In the genomic region with DNA sequence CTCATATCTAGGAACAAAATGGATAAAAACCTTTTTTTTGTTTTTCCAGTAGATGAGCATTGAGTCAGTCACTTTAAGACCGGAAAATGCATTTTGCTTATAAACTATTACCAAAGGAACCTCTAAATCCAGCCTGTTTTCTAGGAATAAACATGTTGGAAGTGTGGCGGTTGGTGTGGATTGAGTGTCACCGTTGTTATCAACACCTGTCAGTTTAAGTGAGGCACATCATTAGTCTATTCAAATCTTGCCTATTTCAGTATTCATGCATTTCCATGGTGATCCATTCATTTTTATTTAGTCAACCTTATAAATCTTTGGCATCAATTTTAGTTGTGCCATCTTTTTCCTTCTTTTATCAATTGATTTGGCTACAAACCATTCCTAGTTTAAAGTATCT, we compare ENCODE assay signal across 19 cellular contexts.
"Had no signal": no experiment of that assay in that cellular context is flagged by ENCODE, and none has a peak within 500 bp of the region (broad histone marks: within the 10 kb centered on the region; RNA-seq: fewer than 3 reads in every experiment).

No MANE protein-coding gene starts in this region.

- DNase-seq: activated gamma-delta T cell treated with Interleukin-2 at 50 U/mL for 16 hours; activated T-cell treated with anti-CD3 and anti-CD28 coated beads, Interleukin-2, amount 50 U/mL, for 1 hour; anterior cingulate cortex; body of pancreas; effector CD4-positive, alpha-beta T cell; foreskin keratinocyte; hippocampal formation; posterior cingulate gyrus; small intestine; stimulated activated CD4-positive, alpha-beta T cell treated with anti-CD3 and anti-CD28 coated beads, Interleukin-2, amount 100 ng/mL, for 24 hours; stimulated activated naive CD8-positive, alpha-beta T cell treated with anti-CD3 and anti-CD28 coated beads, Interleukin-15, amount 100 ng/mL, for 72 hours; T-helper 9 cell had no signal

- H3K36me3 Mint-ChIP-seq: memory B cell; stimulated activated effector memory CD8-positive, alpha-beta T cell treated with anti-CD3 and anti-CD28 coated beads, Interleukin-12 subunit alpha, Interleukin-12 subunit beta, amount 100 ng/mL, for 72 hours had no signal

- ATAC-seq: body of pancreas; foreskin keratinocyte; natural killer cell treated with Interleukin-12 subunit alpha and Interleukin-12 subunit beta and Interleukin-15 and Interleukin-18, amount 100 ng/mL, for 72 hours; sciatic nerve; stimulated activated effector memory CD8-positive, alpha-beta T cell treated with anti-CD3 and anti-CD28 coated beads, Interleukin-12 subunit alpha, Interleukin-12 subunit beta, amount 100 ng/mL, for 72 hours; stimulated activated naive CD8-positive, alpha-beta T cell treated with anti-CD3 and anti-CD28 coated beads, Interleukin-15, amount 100 ng/mL, for 72 hours had no signal

- H3K27ac ChIP-seq: body of pancreas, foreskin keratinocyte had no signal

- H3K4me3 ChIP-seq: body of pancreas had no signal

- H3K27ac Mint-ChIP-seq: activated naive CD4-positive, alpha-beta T cell treated with anti-CD3 and anti-CD28 coated beads, Interleukin-2, amount 50 U/mL, for 24 hours; dendritic cell treated with granulocyte-macrophage colony-stimulating factor and Interleukin-4, amounts not matched to agents 40 ng/mL and 50 ng/mL, for 4 days; memory B cell; natural killer cell treated with Interleukin-12 subunit alpha and Interleukin-12 subunit beta and Interleukin-15 and Interleukin-18, amount 100 ng/mL, for 72 hours; stimulated activated effector memory CD8-positive, alpha-beta T cell treated with anti-CD3 and anti-CD28 coated beads, Interleukin-12 subunit alpha, Interleukin-12 subunit beta, amount 100 ng/mL, for 72 hours; stimulated activated naive CD8-positive, alpha-beta T cell treated with anti-CD3 and anti-CD28 coated beads, Interleukin-15, amount 100 ng/mL, for 72 hours had no signal

- H3K4me3 Mint-ChIP-seq: dendritic cell treated with granulocyte-macrophage colony-stimulating factor and Interleukin-4, amounts not matched to agents 40 ng/mL and 50 ng/mL, for 4 days; memory B cell; natural killer cell treated with Interleukin-12 subunit alpha and Interleukin-12 subunit beta and Interleukin-15 and Interleukin-18, amount 100 ng/mL, for 72 hours; stimulated activated effector memory CD8-positive, alpha-beta T cell treated with anti-CD3 and anti-CD28 coated beads, Interleukin-12 subunit alpha, Interleukin-12 subunit beta, amount 100 ng/mL, for 72 hours; stimulated activated naive CD8-positive, alpha-beta T cell treated with anti-CD3 and anti-CD28 coated beads, Interleukin-15, amount 100 ng/mL, for 72 hours had no signal

- H3K9me3 ChIP-seq: body of pancreas, tibial nerve had no signal

- H3K36me3 ChIP-seq: tibial nerve had no signal

- H3K9me3 Mint-ChIP-seq: activated naive CD4-positive, alpha-beta T cell treated with anti-CD3 and anti-CD28 coated beads, Interleukin-2, amount 50 U/mL, for 24 hours; dendritic cell treated with granulocyte-macrophage colony-stimulating factor and Interleukin-4, amounts not matched to agents 40 ng/mL and 50 ng/mL, for 4 days; memory B cell; natural killer cell treated with Interleukin-12 subunit alpha and Interleukin-12 subunit beta and Interleukin-15 and Interleukin-18, amount 100 ng/mL, for 72 hours; stimulated activated effector memory CD8-positive, alpha-beta T cell treated with anti-CD3 and anti-CD28 coated beads, Interleukin-12 subunit alpha, Interleukin-12 subunit beta, amount 100 ng/mL, for 72 hours; stimulated activated naive CD8-positive, alpha-beta T cell treated with anti-CD3 and anti-CD28 coated beads, Interleukin-15, amount 100 ng/mL, for 72 hours had no signal
